9 cellular contexts compared by ENCODE assay signal in the genomic region with DNA sequence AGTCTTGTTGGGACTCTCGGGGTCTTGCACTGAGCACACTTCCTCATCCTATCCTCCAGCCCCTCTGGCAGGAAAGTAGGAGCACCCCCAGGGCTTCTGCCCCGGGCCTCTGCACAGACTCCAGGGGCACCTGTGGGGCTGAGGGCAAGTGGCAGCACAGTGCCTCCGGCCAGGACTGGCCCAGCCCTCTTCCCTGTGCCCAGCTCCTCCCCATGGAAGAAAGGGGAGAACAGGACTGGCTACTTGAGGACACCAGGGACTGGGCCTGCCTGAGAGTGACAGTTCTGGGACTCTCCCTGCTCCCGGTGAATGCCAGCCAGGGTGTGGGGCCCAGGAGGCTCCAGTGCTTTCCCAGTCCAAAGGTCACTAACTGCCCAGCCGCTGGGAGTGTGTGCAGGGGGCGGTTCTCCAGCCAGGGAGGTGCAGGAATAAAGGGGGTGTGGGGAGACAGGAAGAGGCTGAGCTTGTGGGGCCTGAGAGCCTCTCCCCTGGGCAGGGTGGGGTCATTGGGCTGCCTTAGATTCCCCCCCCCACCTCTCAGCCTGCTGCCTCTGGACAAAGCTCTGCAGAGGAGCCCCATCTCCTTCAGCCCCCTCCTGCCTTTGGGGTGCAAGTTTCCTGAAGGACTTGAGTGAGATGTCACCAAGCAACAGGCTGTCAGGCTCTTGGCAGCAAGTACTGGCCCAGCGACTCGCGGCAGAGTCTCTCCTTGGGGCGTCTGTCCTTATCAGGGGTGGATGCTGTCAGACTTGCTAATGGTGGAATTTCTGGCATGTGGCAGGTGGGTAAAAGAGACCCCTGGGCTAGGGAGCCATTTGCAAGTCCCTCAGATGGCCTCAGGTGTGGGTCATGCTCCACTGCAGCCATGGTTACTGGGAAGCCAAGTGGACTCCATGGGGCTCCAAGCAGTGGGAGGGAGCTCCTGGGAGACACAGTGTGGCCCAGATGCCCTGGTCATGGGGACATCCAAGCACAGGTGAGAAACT. TPM values are rescaled to one million over a fixed set of nuclear protein-coding genes. Genes with fewer than 3 reads are reported as not detected.
DNase-seq lines count a peak whose midpoint lies in the region; ATAC-seq, FAIRE-seq and TF ChIP-seq lines count a peak whose summit lies in the region.
"Had no signal": no experiment of that assay in that cellular context is flagged by ENCODE, and none has a peak within 500 bp of the region (broad histone marks: within the 10 kb centered on the region; RNA-seq: fewer than 3 reads in every experiment).

No MANE protein-coding gene starts in this region.

- H3K27me3 ChIP-seq in HUES6 (ENCODE audit: control insufficient read depth, insufficient read depth, low read length) (no peaks in the 10 kb centered on the region), adipocyte (replicated peaks; ENCODE audit: control insufficient read depth, insufficient read depth, low read length) (no peaks in the 10 kb centered on the region), thyroid gland (no peaks in the 10 kb centered on the region), dorsolateral prefrontal cortex (no peaks in the 10 kb centered on the region)

- no peak for ATAC-seq in activated CD8-positive, alpha-beta memory T cell treated with anti-CD3 and anti-CD28 coated beads, Interleukin-2, amount 10 ng/mL, durations not matched to agents 7 days and 5 days

- H3K36me3 Mint-ChIP-seq in activated CD8-positive, alpha-beta memory T cell treated with anti-CD3 and anti-CD28 coated beads, Interleukin-2, amount 10 ng/mL, durations not matched to agents 7 days and 5 days: no peaks in the 10 kb centered on the region
- H3K36me3 Mint-ChIP-seq: activated naive CD8-positive, alpha-beta T cell had no signal

- H3K36me3 ChIP-seq in HUES6 (ENCODE audit: control insufficient read depth, insufficient read depth, low read length): no peaks in the 10 kb centered on the region
- no peaks in the 10 kb centered on the region for H3K36me3 ChIP-seq in adipocyte (ENCODE audit: control insufficient read depth, insufficient read depth, low read length, severe bottlenecking)
- H3K36me3 ChIP-seq in kidney (ENCODE audit: control insufficient read depth in 1 of 2, insufficient read depth in 2 of 2, low read length in 2 of 2): no peaks in the 10 kb centered on the region
- no peaks in the 10 kb centered on the region for H3K36me3 ChIP-seq in thyroid gland

- WGBS in thyroid gland, 2 donors: 45 to 52% methylated on average over 3 to 6 of the region's 10 CpGs

- H3K4me1 ChIP-seq in HUES6 (ENCODE audit: control insufficient read depth, insufficient read depth, low read length): peaks cover 59% of the 10 kb centered on the region
- H3K4me1 ChIP-seq in adipocyte (ENCODE audit: control insufficient read depth, insufficient read depth, low read length): peaks cover 57% of the 10 kb centered on the region
- peaks cover 21 to 25% of the 10 kb centered on the region in 2 donors for H3K4me1 ChIP-seq in kidney (ENCODE audit: control insufficient read depth in 1 of 2, insufficient read depth in 1 of 2, low read depth in 1 of 2, low read length in 2 of 2)
- peaks cover 5 to 39% of the 10 kb centered on the region in 2 donors for H3K4me1 ChIP-seq in thyroid gland

- no peaks in the 10 kb centered on the region for H3K9me3 Mint-ChIP-seq in activated CD8-positive, alpha-beta memory T cell treated with anti-CD3 and anti-CD28 coated beads, Interleukin-2, amount 10 ng/mL, durations not matched to agents 7 days and 5 days (ENCODE audit: low read depth)

- H3K9me3 ChIP-seq in HUES6 (ENCODE audit: control insufficient read depth, insufficient read depth, low read depth, low read length) (no peaks in the 10 kb centered on the region), adipocyte (ENCODE audit: control insufficient read depth, low read length) (no peaks in the 10 kb centered on the region), kidney (ENCODE audit: control insufficient read depth in 1 of 2, low read length in 2 of 2) (no peaks in the 10 kb centered on the region), thyroid gland (no peaks in the 10 kb centered on the region)

- no peak for TF ChIP-seq CTCF in kidney (IDR thresholded peaks at IDR 0.05; ENCODE audit: borderline replicate concordance, extremely low read depth, insufficient read depth)
- TF ChIP-seq CTCF in thyroid gland (IDR thresholded peaks at IDR 0.05): no peak
- no peak for TF ChIP-seq CTCF in dorsolateral prefrontal cortex (IDR thresholded peaks at IDR 0.05 in 54 of 56, conservative IDR thresholded peaks at IDR 0.05 in 2 of 56; ENCODE audit: low read depth in 1 of 56, partially characterized antibody in 56 of 56)

- H3K4me3 Mint-ChIP-seq in activated CD8-positive, alpha-beta memory T cell treated with anti-CD3 and anti-CD28 coated beads, Interleukin-2, amount 10 ng/mL, durations not matched to agents 7 days and 5 days: no peak overlapping the region
- H3K4me3 Mint-ChIP-seq: activated naive CD8-positive, alpha-beta T cell had no signal

- FAIRE-seq in kidney (lab: Jason Lieb, UNC): no peak
- FAIRE-seq: GM18507 had no signal

- TF ChIP-seq POLR2A in thyroid gland (IDR thresholded peaks at IDR 0.05): peak in 1 of 2 donors; percentile 33

- intact Hi-C loops in kidney (cut with DNase I) (no loop called here), thyroid gland (cut with DNase I) (no loop called here), dorsolateral prefrontal cortex (cut with DNase I) (no loop called here)

- peaks cover 56% of the 10 kb centered on the region for H3K4me1 Mint-ChIP-seq in activated CD8-positive, alpha-beta memory T cell treated with anti-CD3 and anti-CD28 coated beads, Interleukin-2, amount 10 ng/mL, durations not matched to agents 7 days and 5 days

- H3K9ac ChIP-seq in HUES6 (ENCODE audit: low read length): peak overlapping the region; percentile 62
- H3K9ac ChIP-seq in adipocyte (ENCODE audit: low read length): peak overlapping the region; percentile 76
- H3K9ac ChIP-seq in kidney (ENCODE audit: low read length in 2 of 2): no peak overlapping the region

- no peak overlapping the region for H3K27ac Mint-ChIP-seq in activated CD8-positive, alpha-beta memory T cell treated with anti-CD3 and anti-CD28 coated beads, Interleukin-2, amount 10 ng/mL, durations not matched to agents 7 days and 5 days

- CTCF ChIA-PET in activated CD8-positive, alpha-beta memory T cell treated with anti-CD3 and anti-CD28 coated beads, Interleukin-2, amount 10 ng/mL, durations not matched to agents 7 days and 5 days (lab: Charles Lee): interaction anchor here (0.9 kb wide), 1 partner anchor 25 kb away, joined by 3 read pairs; no protein-coding TSS in a partner anchor

- H3K27ac ChIP-seq in HUES6 (ENCODE audit: low read depth, low read length) (peak overlapping the region; percentile 46; the same call in 1 of the 2 replicates), kidney (ENCODE audit: low read depth in 2 of 2, low read length in 2 of 2) (peak overlapping the region; percentile 45 to 59), thyroid gland (peak overlapping the region in 2 of 3 donors; percentile 50 to 62), dorsolateral prefrontal cortex (peak overlapping the region in 2 of 59 donors; percentile 36 to 46)

- H3K4me3 ChIP-seq in HUES6 (ENCODE audit: low read depth, low read length): peak overlapping the region; percentile 4; the same call in 1 of the 2 replicates
- H3K4me3 ChIP-seq in adipocyte (ENCODE audit: low read length): peak overlapping the region; percentile 68
- H3K4me3 ChIP-seq in kidney (ENCODE audit: low read length in 2 of 2): peak overlapping the region; percentile 52 to 61
- no peak overlapping the region for H3K4me3 ChIP-seq in thyroid gland (replicated peaks in 1 of 3)
- H3K4me3 ChIP-seq in dorsolateral prefrontal cortex: no peak overlapping the region

- DNase-seq in adipocyte (ENCODE audit: low read depth): no peak
- peak; percentile 92 for DNase-seq in kidney
- peak; percentile 68 to 73 for DNase-seq in thyroid gland
- no peak for DNase-seq in activated CD8-positive, alpha-beta memory T cell treated with anti-CD3 and anti-CD28 coated beads, Interleukin-2, amount 10 ng/mL, durations not matched to agents 7 days and 5 days
- DNase-seq in dorsolateral prefrontal cortex: no peak
- DNase-seq in NCI-H1092 treated with DMSO at 0.1 percent for 48 hours (lab: John Stamatoyannopoulos, UW): no peak

- no peaks in the 10 kb centered on the region for H3K27me3 Mint-ChIP-seq in activated CD8-positive, alpha-beta memory T cell treated with anti-CD3 and anti-CD28 coated beads, Interleukin-2, amount 10 ng/mL, durations not matched to agents 7 days and 5 days
- H3K27me3 Mint-ChIP-seq: activated naive CD8-positive, alpha-beta T cell had no signal

RNA-seq across cellular contexts. Expression of a gene that starts 19.1 kb away (rescaled TPM):
- total RNA-seq in kidney (99.6 TPM), thyroid gland (100 to 1,000 TPM in 1 of 4 donors, 10 to 100 TPM in 3; 51.7 to 116 (median 76.6) TPM), dorsolateral prefrontal cortex (100 to 1,000 TPM in 59 of 120 experiments, 10 to 100 TPM in 61; 64.6 to 141 (median 99.8) TPM)
- polyA plus RNA-seq in kidney (ENCODE audit: insufficient read depth, low read depth, low replicate concordance): 9.2 TPM
- 10 to 100 TPM; 88.1 to 98.4 TPM for total RNA-seq in activated CD8-positive, alpha-beta memory T cell treated with anti-CD3 and anti-CD28 coated beads, Interleukin-2, amount 10 ng/mL, durations not matched to agents 7 days and 5 days

Comparison
In these comparisons a context has a peak if more than half of its experiments do, and no peak if none do; other contexts are left out.
1. H3K4me3 ChIP-seq: peak in HUES6 (single experiment), adipocyte (single experiment) and kidney (2 of 2); none in thyroid gland (0 of 3) and dorsolateral prefrontal cortex (0 of 59).
2. H3K9ac ChIP-seq: peak in HUES6 (single experiment) and adipocyte (single experiment); none in kidney (0 of 2).
3. DNase-seq: peak in kidney (single experiment) and thyroid gland (2 of 2); none in adipocyte (single experiment), activated CD8-positive, alpha-beta memory T cell treated with anti-CD3 and anti-CD28 coated beads, Interleukin-2, amount 10 ng/mL, durations not matched to agents 7 days and 5 days (single experiment), dorsolateral prefrontal cortex (0 of 10) and NCI-H1092 treated with DMSO at 0.1 percent for 48 hours (single experiment).